In genomic region chr10:30510184-30510931, GRCh38 we compare ENCODE assay signal across 8 cellular contexts.
A peak's percentile ranks its signal among the peaks of the same experiment; 100 is the strongest.
DNase-seq lines count a peak whose midpoint lies in the region; ATAC-seq and TF ChIP-seq lines count a peak whose summit lies in the region.

No MANE protein-coding gene starts in this region.

- peak overlapping the region; percentile 52 for H3K27ac Mint-ChIP-seq in activated T-cell treated with anti-CD3 and anti-CD28 coated beads, Interleukin-2, amount 50 U/mL, for 72 hours

- no peaks in the 10 kb centered on the region for H3K9me3 ChIP-seq in BE2C

- no peak overlapping the region for H3K4me3 ChIP-seq in BE2C (ENCODE audit: low read depth, low read length)

- no peaks in the 10 kb centered on the region for H3K27me3 Mint-ChIP-seq in activated T-cell treated with anti-CD3 and anti-CD28 coated beads, Interleukin-2, amount 50 U/mL, for 72 hours (ENCODE audit: low read depth)

- peaks cover 19% of the 10 kb centered on the region for H3K4me1 Mint-ChIP-seq in activated T-cell treated with anti-CD3 and anti-CD28 coated beads, Interleukin-2, amount 50 U/mL, for 72 hours (ENCODE audit: low read depth)

- H3K36me3 Mint-ChIP-seq in activated T-cell treated with anti-CD3 and anti-CD28 coated beads, Interleukin-2, amount 50 U/mL, for 72 hours (ENCODE audit: insufficient read depth in 2 of 2) = no peaks in the 10 kb centered on the region

- no peaks in the 10 kb centered on the region for H3K36me3 ChIP-seq in BE2C

- H3K27me3 ChIP-seq in BE2C = no peaks in the 10 kb centered on the region

- no peak for TF ChIP-seq CTCF in BE2C (IDR thresholded peaks at IDR 0.05; ENCODE audit: low read depth, low read length)

- H3K9me3 Mint-ChIP-seq in activated T-cell treated with anti-CD3 and anti-CD28 coated beads, Interleukin-2, amount 50 U/mL, for 72 hours = peaks cover 0 to 2% of the 10 kb centered on the region in 2 donors

- DNase-seq in DMS53 (lab: John Stamatoyannopoulos, UW) (peak; percentile 48), non-pigmented ciliary epithelial cell (ENCODE audit: low read depth) (peak; percentile 24), NCI-H1930 (lab: John Stamatoyannopoulos, UW) (no peak), BE2C (no peak), foreskin melanocyte (no peak)
- DNase-seq in activated T-cell treated with anti-CD3 and anti-CD28 coated beads, Interleukin-2, amount 50 U/mL, for 72 hours = peak; percentile 54 to 59

- ATAC-seq in GM19351 (IDR thresholded peaks at IDR 0.05; ENCODE audit: unreplicated experiment) (peak; percentile 93), HG03378 (IDR thresholded peaks at IDR 0.05; ENCODE audit: unreplicated experiment) (peak; percentile 94)
- ATAC-seq in activated T-cell treated with anti-CD3 and anti-CD28 coated beads, Interleukin-2, amount 50 U/mL, for 72 hours (replicated peaks in 1 of 2) = peak; percentile 90 to 97

- no peaks in the 10 kb centered on the region for H3K4me1 ChIP-seq in BE2C

- peak overlapping the region in 1 of 2 donors; percentile 65 for H3K4me3 Mint-ChIP-seq in activated T-cell treated with anti-CD3 and anti-CD28 coated beads, Interleukin-2, amount 50 U/mL, for 72 hours

Comparison
In these comparisons a context has a peak if more than half of its experiments do, and no peak if none do; other contexts are left out.
1. DNase-seq: peak in DMS53 (single experiment), activated T-cell treated with anti-CD3 and anti-CD28 coated beads, Interleukin-2, amount 50 U/mL, for 72 hours (2 of 2) and non-pigmented ciliary epithelial cell (single experiment); none in NCI-H1930 (0 of 2), BE2C (single experiment) and foreskin melanocyte (single experiment).
2. Peak in every context shown above with its lines, with median percentiles within 50 percentile points of each other: ATAC-seq.